8 cellular contexts compared by ENCODE assay signal in the genomic region with DNA sequence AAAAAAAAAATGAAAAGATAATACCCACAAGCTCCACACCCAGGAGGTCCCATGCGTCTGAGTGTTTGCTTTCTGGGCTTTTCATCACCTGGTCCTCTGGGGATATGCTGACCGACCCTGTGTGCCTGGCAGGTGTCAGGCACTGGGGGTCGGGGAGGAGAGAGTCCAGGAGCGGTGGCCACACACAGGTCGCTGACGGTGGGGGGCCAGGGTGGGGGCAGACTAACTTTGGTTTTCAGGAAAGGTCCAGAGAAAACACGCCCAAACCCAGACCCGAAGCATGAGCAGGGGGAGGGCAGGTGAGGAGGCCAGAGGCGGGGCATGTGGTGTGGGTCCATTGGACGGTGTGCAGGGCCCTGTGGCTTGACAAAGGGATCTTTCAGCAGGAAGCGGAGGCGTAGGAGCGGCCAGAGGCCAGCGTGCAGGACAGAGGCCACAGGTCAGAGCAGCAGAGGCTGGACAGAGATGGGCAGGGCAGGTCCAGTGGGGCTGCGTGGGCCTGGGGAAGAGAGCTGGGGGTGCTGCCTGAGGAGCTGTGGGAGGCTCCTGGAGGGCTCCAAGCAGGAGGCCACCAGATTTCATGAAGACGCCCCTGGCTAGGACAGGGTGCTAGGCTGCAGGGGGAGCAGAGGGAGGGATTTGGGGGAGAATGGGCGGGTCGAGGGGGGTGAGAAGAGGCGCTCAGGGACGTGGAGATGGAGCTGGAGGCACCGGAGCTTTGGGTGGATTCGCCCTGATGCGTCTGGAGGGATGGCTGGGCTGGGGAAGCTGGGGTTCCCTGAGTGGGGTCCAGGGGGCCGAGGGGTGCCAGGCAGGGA. TPM values are rescaled to one million over a fixed set of nuclear protein-coding genes. Genes with fewer than 3 reads are reported as not detected.
DNase-seq lines count a peak whose midpoint lies in the region; ATAC-seq, FAIRE-seq and TF ChIP-seq lines count a peak whose summit lies in the region.
"Had no signal": no experiment of that assay in that cellular context is flagged by ENCODE, and none has a peak within 500 bp of the region (broad histone marks: within the 10 kb centered on the region; RNA-seq: fewer than 3 reads in every experiment).

No MANE protein-coding gene starts in this region.

- H3K4me3 ChIP-seq in A549 (peak overlapping the region; percentile 74), endodermal cell (ENCODE audit: low read length) (no peak overlapping the region), kidney (ENCODE audit: low read length in 2 of 2) (no peak overlapping the region)

- 37% methylated on average over 13 of the region's 24 CpGs for WGBS in A549 (ENCODE audit: missing lambda C conversion rate)
- 41 to 58% methylated on average over 13 to 24 of the region's 24 CpGs for WGBS in endodermal cell (ENCODE audit: insufficient coverage in 1 of 2, insufficient read length in 1 of 2), 2 experiments

- H3K27me3 Mint-ChIP-seq in endodermal cell (ENCODE audit: insufficient read depth) = peaks cover 59% of the 10 kb centered on the region

- FAIRE-seq in A549 (lab: Jason Lieb, UNC) (no peak), kidney (lab: Jason Lieb, UNC) (no peak)

- POLR2A ChIA-PET in A549 (lab: Yijun Ruan, JAX) = interaction anchor here (1.6 kb wide), 1 partner anchor 38 kb away, joined by 8 read pairs; the partner anchor contains the start of gene AGRN

- no peak for TF ChIP-seq EP300 in A549 (IDR thresholded peaks at IDR 0.05)

- peak overlapping the region; percentile 56 for H3K4me3 Mint-ChIP-seq in endodermal cell

- H3K36me3 Mint-ChIP-seq in endodermal cell (ENCODE audit: low read depth) = peaks cover 9% of the 10 kb centered on the region

- intact Hi-C loops in kidney (cut with DNase I) = no loop called here

- H3K4me1 Mint-ChIP-seq in endodermal cell = no peaks in the 10 kb centered on the region

- H3K9me3 ChIP-seq in A549 (no peaks in the 10 kb centered on the region), endodermal cell (ENCODE audit: control insufficient read depth, low read length) (no peaks in the 10 kb centered on the region), kidney (ENCODE audit: control insufficient read depth in 1 of 2, low read length in 2 of 2) (no peaks in the 10 kb centered on the region)

- TF ChIP-seq CTCF in A549 (IDR thresholded peaks at IDR 0.05) (no peak), endodermal cell (conservative IDR thresholded peaks at IDR 0.05) (no peak), kidney (IDR thresholded peaks at IDR 0.05; ENCODE audit: borderline replicate concordance, extremely low read depth, insufficient read depth) (no peak)

- CTCF ChIA-PET in A549 (lab: Yijun Ruan, JAX) = interaction anchor here (0.8 to 8.8 kb wide), 10 partner anchors 10 to 75 kb away, joined by 3 to 126 read pairs (median 5); partner anchors contain the start of genes ISG15 and PERM1

- H3K4me1 ChIP-seq in A549 (peaks cover 29% of the 10 kb centered on the region), endodermal cell (ENCODE audit: control insufficient read depth, insufficient read depth, low read length) (no peaks in the 10 kb centered on the region), kidney (ENCODE audit: control insufficient read depth in 1 of 2, insufficient read depth in 1 of 2, low read depth in 1 of 2, low read length in 2 of 2) (peaks cover 0 to 7% of the 10 kb centered on the region in 2 donors)

- H3K27me3 ChIP-seq in endodermal cell (ENCODE audit: control insufficient read depth, insufficient read depth, low read length, poor library complexity, severe bottlenecking) = peaks cover 52% of the 10 kb centered on the region

- peaks cover 9% of the 10 kb centered on the region for H3K36me3 ChIP-seq in endodermal cell (ENCODE audit: control insufficient read depth, insufficient read depth, low read length)
- H3K36me3 ChIP-seq in kidney (ENCODE audit: control insufficient read depth in 1 of 2, insufficient read depth in 2 of 2, low read length in 2 of 2) = no peaks in the 10 kb centered on the region

- H3K27ac ChIP-seq in A549 (peak overlapping the region; percentile 79 to 97; a peak in 4 of 6 replicates), endodermal cell (ENCODE audit: low read depth, low read length) (no peak overlapping the region), kidney (ENCODE audit: low read depth in 2 of 2, low read length in 2 of 2) (no peak overlapping the region)

- H3K9me3 Mint-ChIP-seq in endodermal cell = no peaks in the 10 kb centered on the region

- H3K9ac ChIP-seq in endodermal cell (ENCODE audit: extremely low read depth, low read length, poor library complexity, severe bottlenecking) (no peak overlapping the region), kidney (ENCODE audit: low read length in 2 of 2) (no peak overlapping the region)

- ATAC-seq in A549 = peak; percentile 31 to 37

- DNase-seq in A549 (ENCODE audit: low read depth in 1 of 2, low spot score in 1 of 2) (no peak), HuH-7 (ENCODE audit: low spot score) (peak; percentile 82), endodermal cell (peak; percentile 64), GF-D8 (lab: John Stamatoyannopoulos, UW) (no peak), LoVo (ENCODE audit: low spot score) (no peak), kidney (no peak)

- TF ChIP-seq POLR2A in A549 (IDR thresholded peaks at IDR 0.05; ENCODE audit: low read length) = no peak

- peak overlapping the region; percentile 97 for H3K4me2 ChIP-seq in A549

- no peak overlapping the region for H3K27ac Mint-ChIP-seq in endodermal cell

- TF ChIP-seq RAD21 in A549 (conservative IDR thresholded peaks at IDR 0.05 in 1 of 2, IDR thresholded peaks at IDR 0.05 in 1 of 2) = no peak

TF ChIP-seq in A549, 52 proteins besides CTCF, POLR2A, EP300 and RAD21 (continues in another document):
- TF ChIP-seq MAZ (IDR thresholded peaks at IDR 0.05; ENCODE audit: borderline replicate concordance, low read depth, low read length) (no peak), HEYL (CRISPR knock-in tag; IDR thresholded peaks at IDR 0.05) (no peak), HOXA7 (CRISPR knock-in tag; IDR thresholded peaks at IDR 0.05) (no peak), NR3C1 (IDR thresholded peaks at IDR 0.05) (no peak), SREBF2 (IDR thresholded peaks at IDR 0.05) (no peak), TP53 (CRISPR knock-in tag; IDR thresholded peaks at IDR 0.05) (no peak), CBX8 (IDR thresholded peaks at IDR 0.05) (no peak)
- TF ChIP-seq, protein P1, sequence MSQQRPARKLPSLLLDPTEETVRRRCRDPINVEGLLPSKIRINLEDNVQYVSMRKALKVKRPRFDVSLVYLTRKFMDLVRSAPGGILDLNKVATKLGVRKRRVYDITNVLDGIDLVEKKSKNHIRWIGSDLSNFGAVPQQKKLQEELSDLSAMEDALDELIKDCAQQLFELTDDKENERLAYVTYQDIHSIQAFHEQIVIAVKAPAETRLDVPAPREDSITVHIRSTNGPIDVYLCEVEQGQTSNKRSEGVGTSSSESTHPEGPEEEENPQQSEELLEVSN (IDR thresholded peaks at IDR 0.05; ENCODE audit: borderline replicate concordance, low read depth) = no peak

RNA-seq across cellular contexts. Expression of gene RNF223, which starts 15.8 kb away (rescaled TPM):
- polyA plus RNA-seq in A549 (2011; rRNA removed) (not detected in 2 replicates), A549 (2017; fragmentation: RNase III; extraction: RNeasy Plus Mini Kit Qiagen cat#74134 plus additional on column Dnase treatment) (0.08 TPM in 1 of 3 replicates, not detected in the others), kidney (ENCODE audit: insufficient read depth, low read depth, low replicate concordance) (0.28 TPM)
- 0.07 and 0.08 TPM in 2 replicates for polyA plus RNA-seq in A549 (2012; cell fraction: cytosol; rRNA removed)
- polyA plus RNA-seq in A549 (2012; cell fraction: nucleus; rRNA removed) = 0.12 TPM in 1 of 2 replicates, not detected in the other
- 0.08 TPM in 1 of 2 replicates, not detected in the other for polyA minus RNA-seq in A549 (2011; rRNA and poly(A)+ RNA removed)
- total RNA-seq in endodermal cell (not detected), kidney (2.3 TPM)
- polyA plus RNA-seq in endodermal cell (2013, experiment 1 of 2) = not detected
- not detected for polyA plus RNA-seq in endodermal cell (2013, experiment 2 of 2)
- total RNA-seq: Daoy, H4 had no signal

RNA-seq across cellular contexts. Expression of gene AGRN, which starts 38.4 kb away (rescaled TPM):
- polyA plus RNA-seq in A549 (2011; rRNA removed) (23.9 and 34.9 TPM in 2 replicates), A549 (2017; fragmentation: RNase III; extraction: RNeasy Plus Mini Kit Qiagen cat#74134 plus additional on column Dnase treatment) (88.0 to 95.3 TPM (median 90.9 TPM) in 3 replicates), kidney (ENCODE audit: insufficient read depth, low read depth, low replicate concordance) (78.5 TPM)
- 54.0 and 72.0 TPM in 2 replicates for polyA plus RNA-seq in A549 (2012; cell fraction: cytosol; rRNA removed)
- polyA plus RNA-seq in A549 (2012; cell fraction: nucleus; rRNA removed) = 477 and 531 TPM in 2 replicates
- polyA minus RNA-seq in A549 (2011; rRNA and poly(A)+ RNA removed) = 27.8 and 31.7 TPM in 2 replicates
- total RNA-seq in endodermal cell (100 to 1,000 TPM; 269 to 288 TPM), kidney (261 TPM)
- 192 TPM for polyA plus RNA-seq in endodermal cell (2013, experiment 1 of 2)
- polyA plus RNA-seq in endodermal cell (2013, experiment 2 of 2) = 176 TPM

RNA-seq across cellular contexts. Expression of gene ISG15, which starts 45.0 kb away (rescaled TPM):
- polyA plus RNA-seq in A549 (2011; rRNA removed) = 4.3 and 4.6 TPM in 2 replicates
- polyA plus RNA-seq in A549 (2012; cell fraction: cytosol; rRNA removed) = 15.8 and 18.5 TPM in 2 replicates
- polyA plus RNA-seq in A549 (2012; cell fraction: nucleus; rRNA removed) = 21.1 and 23.1 TPM in 2 replicates
- 11.2 to 17.6 TPM (median 11.2 TPM) in 3 replicates for polyA plus RNA-seq in A549 (2017; fragmentation: RNase III; extraction: RNeasy Plus Mini Kit Qiagen cat#74134 plus additional on column Dnase treatment)
- 0.78 and 0.95 TPM in 2 replicates for polyA minus RNA-seq in A549 (2011; rRNA and poly(A)+ RNA removed)
- total RNA-seq in endodermal cell = 10 to 100 TPM; 46.6 to 48.4 TPM
- polyA plus RNA-seq in endodermal cell (2013, experiment 1 of 2) = 31.4 TPM
- polyA plus RNA-seq in endodermal cell (2013, experiment 2 of 2) = 31.8 TPM
- 23.9 TPM for total RNA-seq in kidney
- polyA plus RNA-seq in kidney (ENCODE audit: insufficient read depth, low read depth, low replicate concordance) = 65.9 TPM

RNA-seq across cellular contexts. Expression of gene C1orf159, which starts 57.6 kb away (rescaled TPM):
- polyA plus RNA-seq in A549 (2011; rRNA removed) = 3.2 and 4.0 TPM in 2 replicates
- 12.4 and 20.3 TPM in 2 replicates for polyA plus RNA-seq in A549 (2012; cell fraction: cytosol; rRNA removed)
- polyA plus RNA-seq in A549 (2012; cell fraction: nucleus; rRNA removed) = 71.3 and 92.0 TPM in 2 replicates
- 8.8 to 10.4 TPM (median 10.2 TPM) in 3 replicates for polyA plus RNA-seq in A549 (2017; fragmentation: RNase III; extraction: RNeasy Plus Mini Kit Qiagen cat#74134 plus additional on column Dnase treatment)
- 1.8 and 2.4 TPM in 2 replicates for polyA minus RNA-seq in A549 (2011; rRNA and poly(A)+ RNA removed)
- 10 to 100 TPM; 23.1 to 29.5 TPM for total RNA-seq in endodermal cell
- polyA plus RNA-seq in endodermal cell (2013, experiment 1 of 2) = 22.6 TPM
- polyA plus RNA-seq in endodermal cell (2013, experiment 2 of 2) = 22.5 TPM
- total RNA-seq in kidney = 14.8 TPM
- 8.6 TPM for polyA plus RNA-seq in kidney (ENCODE audit: insufficient read depth, low read depth, low replicate concordance)

RNA-seq across cellular contexts. Expression of gene HES4, which starts 58.4 kb away (rescaled TPM):
- 4.2 and 5.9 TPM in 2 replicates for polyA plus RNA-seq in A549 (2011; rRNA removed)
- 32.9 and 46.9 TPM in 2 replicates for polyA plus RNA-seq in A549 (2012; cell fraction: cytosol; rRNA removed)
- 111 and 145 TPM in 2 replicates for polyA plus RNA-seq in A549 (2012; cell fraction: nucleus; rRNA removed)
- polyA plus RNA-seq in A549 (2017; fragmentation: RNase III; extraction: RNeasy Plus Mini Kit Qiagen cat#74134 plus additional on column Dnase treatment) = 8.4 to 9.6 TPM (median 8.8 TPM) in 3 replicates
- polyA minus RNA-seq in A549 (2011; rRNA and poly(A)+ RNA removed) = 0.99 and 3.5 TPM in 2 replicates
- 10 to 100 TPM; 16.1 to 19.7 TPM for total RNA-seq in endodermal cell
- 144 TPM for polyA plus RNA-seq in endodermal cell (2013, experiment 1 of 2)
- 117 TPM for polyA plus RNA-seq in endodermal cell (2013, experiment 2 of 2)
- total RNA-seq in kidney = 32.0 TPM
- 15.8 TPM for polyA plus RNA-seq in kidney (ENCODE audit: insufficient read depth, low read depth, low replicate concordance)

Comparison
In these comparisons a context has a peak if more than half of its experiments do, and no peak if none do; other contexts are left out.
1. DNase-seq: peak in HuH-7 (single experiment) and endodermal cell (single experiment); none in A549 (0 of 2), GF-D8 (single experiment), LoVo (single experiment) and kidney (single experiment).
2. H3K27ac ChIP-seq: peak in A549 (2 of 2); none in endodermal cell (single experiment) and kidney (0 of 2).